ENCODE assay signal across 28 cellular contexts in genomic region chr20:23586735-23587525, GRCh38. TPM values are rescaled to one million over a fixed set of nuclear protein-coding genes. Genes with fewer than 3 reads are reported as not detected.
DNase-seq lines count a peak whose midpoint lies in the region; ATAC-seq, FAIRE-seq and TF ChIP-seq lines count a peak whose summit lies in the region.
"Had no signal": no experiment of that assay in that cellular context is flagged by ENCODE, and none has a peak within 500 bp of the region (broad histone marks: within the 10 kb centered on the region; RNA-seq: fewer than 3 reads in every experiment).

No MANE protein-coding gene starts in this region.

- no peak overlapping the region for H3K9ac ChIP-seq in endodermal cell (ENCODE audit: extremely low read depth, low read length, poor library complexity, severe bottlenecking)
- peak overlapping the region; percentile 75 for H3K9ac ChIP-seq in HepG2 (ENCODE audit: insufficient read depth, low read depth, low read length)

- H3K27me3 ChIP-seq in endodermal cell (ENCODE audit: control insufficient read depth, insufficient read depth, low read length, poor library complexity, severe bottlenecking) = no peaks in the 10 kb centered on the region
- no peaks in the 10 kb centered on the region for H3K27me3 ChIP-seq in HepG2 (ENCODE audit: control insufficient read depth in 1 of 2, insufficient read depth in 2 of 2, low read length in 2 of 2)
- no peaks in the 10 kb centered on the region for H3K27me3 ChIP-seq in brain microvascular endothelial cell (replicated peaks)

- H3K9me3 ChIP-seq in endodermal cell (ENCODE audit: control insufficient read depth, low read length) (no peaks in the 10 kb centered on the region), HepG2 (ENCODE audit: low read length) (no peaks in the 10 kb centered on the region)
- H3K9me3 ChIP-seq: A549 had no signal

- intact Hi-C loops in CD14-positive monocyte (cut with micrococcal nuclease) (no loop called here), HepG2 (cut with micrococcal nuclease; ENCODE audit: unreplicated experiment) (loop anchor here (2.0 kb wide), 2 partner anchors 18 to 74 kb away; partner anchors contain the start of gene CST9)

- TF ChIP-seq EP300 in HepG2 (IDR thresholded peaks at IDR 0.05; ENCODE audit: low read depth in 2 of 2, low read length in 2 of 2) (peak in 1 of 2 experiments; percentile 21; a peak in 1 of 4 replicates), HepG2 (CRISPR knock-in tag; IDR thresholded peaks at IDR 0.05; ENCODE audit: borderline replicate concordance) (peak; percentile 27; the same call in 1 of the 2 replicates)

- no peaks in the 10 kb centered on the region for H4K20me1 ChIP-seq in HepG2 (ENCODE audit: insufficient read depth, low read length)

- H3K4me3 ChIP-seq in endodermal cell (ENCODE audit: low read length) (no peak overlapping the region), HepG2 (replicated peaks in 1 of 3; ENCODE audit: insufficient read depth in 1 of 3, low read depth in 2 of 3, low read length in 3 of 3) (peak overlapping the region in 2 of 3 experiments; percentile 23 to 58; a peak in 4 of 6 replicates), brain microvascular endothelial cell (ENCODE audit: low read depth, low read length) (no peak overlapping the region)
- H3K4me3 ChIP-seq: A549, SK-N-MC had no signal

- H3K27me3 Mint-ChIP-seq in CD14-positive monocyte (ENCODE audit: low read depth in 3 of 3) (peaks cover 3 to 14% (median 11%) of the 10 kb centered on the region in 3 donors), endodermal cell (ENCODE audit: insufficient read depth) (peaks cover 7% of the 10 kb centered on the region)

- no peak overlapping the region for H2AFZ ChIP-seq in HepG2 (ENCODE audit: low read length)

- H3K27ac ChIP-seq in RWPE1 = peak overlapping the region; percentile 16; the same call in 1 of the 2 replicates
- H3K27ac ChIP-seq in endodermal cell (ENCODE audit: low read depth, low read length) = no peak overlapping the region
- H3K27ac ChIP-seq in HepG2 (ENCODE audit: extremely low read length, insufficient read depth, low read length) = peak overlapping the region; percentile 80
- H3K27ac ChIP-seq in brain microvascular endothelial cell = no peak overlapping the region
- H3K27ac ChIP-seq: A549, SK-N-MC had no signal

- 85 to 91% methylated on average over 9 to 13 of the region's 13 CpGs for WGBS in endodermal cell (ENCODE audit: insufficient coverage in 1 of 2, insufficient read length in 1 of 2), 2 experiments
- WGBS in HepG2 (ENCODE audit: low lambda C conversion rate) = 25% methylated on average over 9 of the region's 13 CpGs

- no TSS peak for BruUV-seq in HepG2 (replicated peaks; lab: Mats Ljungman, UMichigan)

- no peaks in the 10 kb centered on the region for H3K79me2 ChIP-seq in HepG2 (ENCODE audit: insufficient read depth, low read length)

- H3K4me1 Mint-ChIP-seq in CD14-positive monocyte (peaks cover 9% of the 10 kb centered on the region), endodermal cell (peaks cover 7% of the 10 kb centered on the region)
- H3K4me1 Mint-ChIP-seq: CD4-positive, alpha-beta memory T cell; IgD-negative memory B cell had no signal

- in situ Hi-C loops in HepG2 (cut with HindIII; ENCODE audit: extremely low pct_ligation_motif_present, low pct_unique_long_range_greater_than_20kb) = no loop called here
- in situ Hi-C loops in brain microvascular endothelial cell (cut with HindIII; ENCODE audit: low pct_ligation_motif_present, low sequenced_read_pairs) = no loop called here

- no peaks in the 10 kb centered on the region for H3K4me1 ChIP-seq in endodermal cell (ENCODE audit: control insufficient read depth, insufficient read depth, low read length)
- peaks cover 59% of the 10 kb centered on the region for H3K4me1 ChIP-seq in HepG2 (ENCODE audit: insufficient read depth, low read length)

- H3K36me3 ChIP-seq in endodermal cell (ENCODE audit: control insufficient read depth, insufficient read depth, low read length) (no peaks in the 10 kb centered on the region), HepG2 (replicated peaks in 1 of 2; ENCODE audit: control insufficient read depth in 1 of 2, insufficient read depth in 2 of 2, low read length in 2 of 2) (no peaks in the 10 kb centered on the region), brain microvascular endothelial cell (replicated peaks) (no peaks in the 10 kb centered on the region)

- TF ChIP-seq POLR2A in HepG2 (IDR thresholded peaks at IDR 0.05; ENCODE audit: insufficient read depth in 1 of 2, low read depth in 2 of 2, low read length in 2 of 2) = peak; percentile 40 to 55; a peak in 3 of 4 replicates

- no peak for TF ChIP-seq CTCF in CD14-positive monocyte (IDR thresholded peaks at IDR 0.05)
- TF ChIP-seq CTCF in RWPE1 (conservative IDR thresholded peaks at IDR 0.05; ENCODE audit: low read depth) = no peak
- TF ChIP-seq CTCF in endodermal cell (conservative IDR thresholded peaks at IDR 0.05) = no peak
- TF ChIP-seq CTCF in HepG2 (CRISPR knock-in tag; IDR thresholded peaks at IDR 0.05) = no peak
- TF ChIP-seq CTCF in brain microvascular endothelial cell (IDR thresholded peaks at IDR 0.05; ENCODE audit: low read depth, low read length, missing control alignments) = no peak

- H3K36me3 Mint-ChIP-seq in CD14-positive monocyte (no peaks in the 10 kb centered on the region), endodermal cell (ENCODE audit: low read depth) (no peaks in the 10 kb centered on the region)
- H3K36me3 Mint-ChIP-seq: CD4-positive, alpha-beta memory T cell; IgD-negative memory B cell had no signal

- H3K4me2 ChIP-seq in HepG2 (ENCODE audit: low read depth, low read length) = peak overlapping the region; percentile 90
- H3K4me2 ChIP-seq: A549 had no signal

- FAIRE-seq in HepG2 (lab: Jason Lieb, UNC) = no peak
- FAIRE-seq: A549, GM12892, H54, HTR-8/SVneo, RCC 7860 had no signal

- H3K9me3 Mint-ChIP-seq in CD14-positive monocyte (peaks cover 0 to 1% (median 0%) of the 10 kb centered on the region in 7 donors), endodermal cell (peaks cover 8% of the 10 kb centered on the region)
- H3K9me3 Mint-ChIP-seq: HFFc6, IgD-negative memory B cell had no signal

- H3K27ac Mint-ChIP-seq in CD14-positive monocyte (no peak overlapping the region), endodermal cell (no peak overlapping the region)
- H3K27ac Mint-ChIP-seq: HFFc6, IgD-negative memory B cell had no signal

- DNase-seq in CD14-positive monocyte (ENCODE audit: low spot score) (peak; percentile 37), RWPE1 (ENCODE audit: low spot score) (peak; percentile 41), endodermal cell (peak; percentile 47), HepG2 (ENCODE audit: low spot score) (peak; percentile 76), NCI-H526 treated with DMSO at 0.1 percent for 48 hours (lab: John Stamatoyannopoulos, UW) (no peak), brain microvascular endothelial cell (no peak), cerebellar nuclear complex (lab: John Stamatoyannopoulos, UW) (no peak)
- DNase-seq: Calu3; CD4-positive, alpha-beta memory T cell; DMS53; EL; HFFc6; NCI-H1092 treated with DMSO at 0.1 percent for 48 hours; NCI-H2081; NCI-H748 treated with DMSO at 0.1 percent for 48 hours; SHP77 had no signal

- H3K4me3 Mint-ChIP-seq in CD14-positive monocyte = no peak overlapping the region
- H3K4me3 Mint-ChIP-seq in endodermal cell = no peak overlapping the region
- H3K4me3 Mint-ChIP-seq: CD4-positive, alpha-beta memory T cell; HFFc6 had no signal

- ATAC-seq in HepG2 = peak; percentile 78
- no peak for ATAC-seq in GM21447 (IDR thresholded peaks at IDR 0.05; ENCODE audit: unreplicated experiment)
- ATAC-seq: A549 had no signal

- TF ChIP-seq RAD21 in HepG2 (CRISPR knock-in tag; IDR thresholded peaks at IDR 0.05) = no peak

- POLR2A ChIA-PET in RWPE1 (lab: Yijun Ruan, JAX; ENCODE audit: low non-redundant PET) (no interaction called here), HepG2 (lab: Yijun Ruan, JAX) (interaction anchor here (0.6 to 3.3 kb wide), 17 partner anchors 17 to 237 kb away, joined by 3 to 34 read pairs (median 5); partner anchors contain the start of genes CST3 and NAPB)

- CTCF ChIA-PET in RWPE1 (lab: Yijun Ruan, JAX) = interaction anchor here (0.6 to 1.5 kb wide), 2 partner anchors 18 to 20 kb away, joined by 3 to 5 read pairs; no protein-coding TSS in a partner anchor
- CTCF ChIA-PET in HepG2 (lab: Yijun Ruan, JAX; ENCODE audit: low intra/inter-chr PET ratio, low total read pairs) = no interaction called here

RNA-seq across cellular contexts. Expression of gene CST9L, which starts 18.6 kb away (rescaled TPM):
- polyA plus RNA-seq in CD14-positive monocyte (not detected), HepG2 (2011; rRNA removed) (not detected in 2 replicates)
- total RNA-seq in endodermal cell (not detected), HepG2 (2016; rRNA removed; fragmentation: Illumina TruSeq; extraction: Trizol) (0.15 TPM in 1 of 2 replicates, not detected in the other)
- polyA plus RNA-seq in endodermal cell (2013, experiment 1 of 2) = not detected
- polyA plus RNA-seq in endodermal cell (2013, experiment 2 of 2) = not detected
- not detected in 2 replicates for total RNA-seq in HepG2 (2016; cell fraction: cytosol; rRNA removed; fragmentation: Illumina TruSeq; extraction: Trizol; ENCODE audit: low read depth)
- total RNA-seq in HepG2 (2016; cell fraction: insoluble cytoplasmic fraction; rRNA removed; fragmentation: Illumina TruSeq; extraction: Trizol) = not detected in 2 replicates
- total RNA-seq in HepG2 (2016; cell fraction: membrane; rRNA removed; fragmentation: Illumina TruSeq; extraction: Trizol) = not detected in 2 replicates
- total RNA-seq in HepG2 (2016; cell fraction: nucleus; rRNA removed; fragmentation: Illumina TruSeq; extraction: Trizol) = not detected in 2 replicates
- not detected in 2 replicates for polyA plus RNA-seq in HepG2 (2011; cell fraction: cytosol; rRNA removed)
- polyA plus RNA-seq in HepG2 (2011; cell fraction: nucleus; rRNA removed) = not detected in 2 replicates
- not detected in 2 replicates for polyA plus RNA-seq in HepG2 (2012)
- polyA plus RNA-seq in HepG2 (2016; cell fraction: cytosol; fragmentation: Illumina TruSeq; extraction: Trizol; ENCODE audit: low read depth) = not detected in 2 replicates
- not detected in 2 replicates for polyA plus RNA-seq in HepG2 (2016; cell fraction: insoluble cytoplasmic fraction; fragmentation: Illumina TruSeq; extraction: Trizol; ENCODE audit: low read depth)
- not detected in 2 replicates for polyA plus RNA-seq in HepG2 (2016; cell fraction: membrane; fragmentation: Illumina TruSeq; extraction: Trizol; ENCODE audit: low read depth)
- not detected in 2 replicates for polyA plus RNA-seq in HepG2 (2016; cell fraction: nucleus; fragmentation: Illumina TruSeq; extraction: Trizol; ENCODE audit: insufficient read depth, low read depth)
- not detected in 2 replicates for polyA minus RNA-seq in HepG2 (2011; rRNA and poly(A)+ RNA removed; ENCODE audit: low replicate concordance)
- not detected in 2 replicates for polyA minus RNA-seq in HepG2 (2011; cell fraction: cytosol; rRNA and poly(A)+ RNA removed)
- polyA minus RNA-seq in HepG2 (2011; cell fraction: nucleus; rRNA and poly(A)+ RNA removed) = not detected in 2 replicates
- total RNA-seq: Calu3; CD4-positive, alpha-beta memory T cell; HFFc6; LHCN-M2; NCI-H460; OCI-LY7 had no signal
- polyA plus RNA-seq: A549; BJ; CD4-positive, alpha-beta memory T cell; IgD-negative memory B cell had no signal

RNA-seq across cellular contexts. Expression of gene CST9, which starts 18.8 kb away (rescaled TPM):
- polyA plus RNA-seq in CD14-positive monocyte = under 1 TPM in 1 of 2 donors, not detected in 1; 0.13 TPM
- not detected for total RNA-seq in endodermal cell
- polyA plus RNA-seq in endodermal cell (2013, experiment 1 of 2) = not detected
- not detected for polyA plus RNA-seq in endodermal cell (2013, experiment 2 of 2)
- 0.07 TPM in 1 of 2 replicates, not detected in the other for total RNA-seq in HepG2 (2016; rRNA removed; fragmentation: Illumina TruSeq; extraction: Trizol)
- not detected in 2 replicates for total RNA-seq in HepG2 (2016; cell fraction: cytosol; rRNA removed; fragmentation: Illumina TruSeq; extraction: Trizol; ENCODE audit: low read depth)
- not detected in 2 replicates for total RNA-seq in HepG2 (2016; cell fraction: insoluble cytoplasmic fraction; rRNA removed; fragmentation: Illumina TruSeq; extraction: Trizol)
- total RNA-seq in HepG2 (2016; cell fraction: membrane; rRNA removed; fragmentation: Illumina TruSeq; extraction: Trizol) = not detected in 2 replicates
- not detected in 2 replicates for total RNA-seq in HepG2 (2016; cell fraction: nucleus; rRNA removed; fragmentation: Illumina TruSeq; extraction: Trizol)
- not detected in 2 replicates for polyA plus RNA-seq in HepG2 (2011; rRNA removed)
- polyA plus RNA-seq in HepG2 (2011; cell fraction: cytosol; rRNA removed) = not detected in 2 replicates
- polyA plus RNA-seq in HepG2 (2011; cell fraction: nucleus; rRNA removed) = not detected in 2 replicates
- polyA plus RNA-seq in HepG2 (2012) = not detected in 2 replicates
- polyA plus RNA-seq in HepG2 (2016; cell fraction: cytosol; fragmentation: Illumina TruSeq; extraction: Trizol; ENCODE audit: low read depth) = not detected in 2 replicates
- polyA plus RNA-seq in HepG2 (2016; cell fraction: insoluble cytoplasmic fraction; fragmentation: Illumina TruSeq; extraction: Trizol; ENCODE audit: low read depth) = not detected in 2 replicates
- not detected in 2 replicates for polyA plus RNA-seq in HepG2 (2016; cell fraction: membrane; fragmentation: Illumina TruSeq; extraction: Trizol; ENCODE audit: low read depth)
- polyA plus RNA-seq in HepG2 (2016; cell fraction: nucleus; fragmentation: Illumina TruSeq; extraction: Trizol; ENCODE audit: insufficient read depth, low read depth) = not detected in 2 replicates
- not detected in 2 replicates for polyA minus RNA-seq in HepG2 (2011; rRNA and poly(A)+ RNA removed; ENCODE audit: low replicate concordance)
- polyA minus RNA-seq in HepG2 (2011; cell fraction: cytosol; rRNA and poly(A)+ RNA removed) = not detected in 2 replicates
- 0.25 TPM in 1 of 2 replicates, not detected in the other for polyA minus RNA-seq in HepG2 (2011; cell fraction: nucleus; rRNA and poly(A)+ RNA removed)
- total RNA-seq: Calu3; CD4-positive, alpha-beta memory T cell; HFFc6; LHCN-M2; NCI-H460; OCI-LY7 had no signal
- polyA plus RNA-seq: A549; BJ; CD4-positive, alpha-beta memory T cell; IgD-negative memory B cell had no signal

RNA-seq across cellular contexts. Expression of gene CST3, which starts 50.8 kb away (rescaled TPM):
- polyA plus RNA-seq in CD14-positive monocyte (1,000 to 10,000 TPM; 2,657 to 3,222 TPM), HepG2 (2011; rRNA removed) (1,005 and 1,077 TPM in 2 replicates)
- total RNA-seq in endodermal cell (100 to 1,000 TPM; 131 to 177 TPM), HepG2 (2016; rRNA removed; fragmentation: Illumina TruSeq; extraction: Trizol) (300 and 690 TPM in 2 replicates)
- polyA plus RNA-seq in endodermal cell (2013, experiment 1 of 2) = 161 TPM
- 145 TPM for polyA plus RNA-seq in endodermal cell (2013, experiment 2 of 2)
- total RNA-seq in HepG2 (2016; cell fraction: cytosol; rRNA removed; fragmentation: Illumina TruSeq; extraction: Trizol; ENCODE audit: low read depth) = 306 and 400 TPM in 2 replicates
- 277 and 657 TPM in 2 replicates for total RNA-seq in HepG2 (2016; cell fraction: insoluble cytoplasmic fraction; rRNA removed; fragmentation: Illumina TruSeq; extraction: Trizol)
- total RNA-seq in HepG2 (2016; cell fraction: membrane; rRNA removed; fragmentation: Illumina TruSeq; extraction: Trizol) = 267 and 341 TPM in 2 replicates
- 478 and 575 TPM in 2 replicates for total RNA-seq in HepG2 (2016; cell fraction: nucleus; rRNA removed; fragmentation: Illumina TruSeq; extraction: Trizol)
- polyA plus RNA-seq in HepG2 (2011; cell fraction: cytosol; rRNA removed) = 827 and 1,616 TPM in 2 replicates
- polyA plus RNA-seq in HepG2 (2011; cell fraction: nucleus; rRNA removed) = 530 and 563 TPM in 2 replicates
- 560 and 584 TPM in 2 replicates for polyA plus RNA-seq in HepG2 (2012)
- polyA plus RNA-seq in HepG2 (2016; cell fraction: cytosol; fragmentation: Illumina TruSeq; extraction: Trizol; ENCODE audit: low read depth) = 569 and 650 TPM in 2 replicates
- 435 and 510 TPM in 2 replicates for polyA plus RNA-seq in HepG2 (2016; cell fraction: insoluble cytoplasmic fraction; fragmentation: Illumina TruSeq; extraction: Trizol; ENCODE audit: low read depth)
- 388 and 429 TPM in 2 replicates for polyA plus RNA-seq in HepG2 (2016; cell fraction: membrane; fragmentation: Illumina TruSeq; extraction: Trizol; ENCODE audit: low read depth)
- 1,429 and 1,592 TPM in 2 replicates for polyA plus RNA-seq in HepG2 (2016; cell fraction: nucleus; fragmentation: Illumina TruSeq; extraction: Trizol; ENCODE audit: insufficient read depth, low read depth)
- polyA minus RNA-seq in HepG2 (2011; rRNA and poly(A)+ RNA removed; ENCODE audit: low replicate concordance) = 60.4 and 1,528 TPM in 2 replicates
- 688 and 730 TPM in 2 replicates for polyA minus RNA-seq in HepG2 (2011; cell fraction: cytosol; rRNA and poly(A)+ RNA removed)
- polyA minus RNA-seq in HepG2 (2011; cell fraction: nucleus; rRNA and poly(A)+ RNA removed) = 130 and 153 TPM in 2 replicates
- total RNA-seq: OCI-LY7 had no signal

Comparison
In these comparisons a context has a peak if more than half of its experiments do, and no peak if none do; other contexts are left out.
1. DNase-seq: peak in CD14-positive monocyte (single experiment), RWPE1 (single experiment), endodermal cell (single experiment) and HepG2 (single experiment); none in NCI-H526 treated with DMSO at 0.1 percent for 48 hours (single experiment), brain microvascular endothelial cell (single experiment) and cerebellar nuclear complex (0 of 2).
2. H3K27ac ChIP-seq: peak in RWPE1 (single experiment) and HepG2 (single experiment); none in endodermal cell (single experiment) and brain microvascular endothelial cell (single experiment).
3. H3K4me3 ChIP-seq: peak in HepG2 (2 of 3); none in endodermal cell (single experiment) and brain microvascular endothelial cell (single experiment).